Comparison of ENCODE assay signal across 7 cellular contexts in the genomic region with DNA sequence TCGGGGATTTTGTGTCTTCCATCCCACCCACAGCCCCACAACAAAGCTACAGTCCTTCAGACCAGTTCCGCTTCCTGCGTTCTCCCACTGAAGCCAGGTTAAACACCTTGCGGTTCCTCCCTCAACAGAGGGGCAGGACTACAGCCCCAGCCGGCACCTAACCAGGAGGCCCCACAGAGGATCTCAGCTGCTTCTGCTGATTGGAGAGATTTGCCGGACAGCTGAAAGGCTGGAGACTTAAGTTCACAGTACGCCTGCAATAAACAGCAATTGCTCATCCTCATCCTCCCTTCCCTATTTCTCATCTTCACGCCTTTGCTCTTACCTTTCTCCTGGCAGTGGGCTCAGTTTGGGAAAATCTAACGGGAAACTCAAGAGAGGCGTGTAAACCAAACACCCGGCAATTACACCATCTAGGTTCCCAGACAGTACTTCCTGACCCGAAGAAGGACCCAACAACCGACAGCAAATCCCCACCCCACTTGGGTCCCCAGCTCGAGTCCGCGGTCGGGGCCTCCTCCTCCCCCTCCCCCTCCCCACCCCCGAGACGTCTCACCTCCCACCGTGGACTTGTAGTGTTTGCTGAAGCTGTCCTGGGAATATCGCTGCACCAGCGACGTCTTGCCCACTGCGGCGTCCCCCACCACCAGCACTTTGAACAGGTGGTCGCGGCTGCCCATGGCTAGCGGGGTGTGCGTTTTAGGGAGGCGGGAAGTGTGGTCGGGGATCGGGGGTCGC. TPM values are rescaled to one million over a fixed set of nuclear protein-coding genes. Genes with fewer than 3 reads are reported as not detected.
DNase-seq lines count a peak whose midpoint lies in the region; ATAC-seq, FAIRE-seq and TF ChIP-seq lines count a peak whose summit lies in the region.

No MANE protein-coding gene starts in this region.

- TF ChIP-seq POLR2A in GM19099 (IDR thresholded peaks at IDR 0.05; ENCODE audit: extremely low read depth, insufficient read length, low read depth), result peak; percentile 37

- DNase-seq in LHCN-M2 (ENCODE audit: low read depth) (peak; percentile 14), fibroblast of mammary gland (ENCODE audit: low read depth) (no peak), urothelium cell line (ENCODE audit: low spot score) (peak; percentile 36)
- peak; percentile 46 for DNase-seq in activated T-cell treated with anti-CD3 and anti-CD28 coated beads, Interleukin-2, amount 50 U/mL, for 1 hour

- no peaks in the 10 kb centered on the region for H3K27me3 ChIP-seq in neutrophil

- peak overlapping the region; percentile 73 for H3K27ac ChIP-seq in neutrophil

- no peak for FAIRE-seq in urothelium cell line (lab: Jason Lieb, UNC)

- peaks cover 13% of the 10 kb centered on the region for H3K36me3 ChIP-seq in neutrophil

- no peaks in the 10 kb centered on the region for H3K9me3 ChIP-seq in neutrophil

- TF ChIP-seq CTCF in fibroblast of mammary gland (conservative IDR thresholded peaks at IDR 0.05; ENCODE audit: control insufficient read depth, insufficient read depth, low read depth, low read length), result no peak
- TF ChIP-seq CTCF in neutrophil (IDR thresholded peaks at IDR 0.05), result no peak

- peaks cover 28 to 31% of the 10 kb centered on the region in 2 experiments for H3K4me1 ChIP-seq in neutrophil (ENCODE audit: control insufficient read depth in 1 of 2, insufficient read depth in 1 of 2, low read depth in 1 of 2, low read length in 1 of 2)

- peak overlapping the region; percentile 95 for H3K4me3 ChIP-seq in fibroblast of mammary gland (ENCODE audit: control insufficient read depth, low read depth, low read length)
- peak overlapping the region; percentile 82 to 90 for H3K4me3 ChIP-seq in neutrophil (ENCODE audit: low read depth in 1 of 2, low read length in 1 of 2)

- no peak for ATAC-seq in HG03196 (IDR thresholded peaks at IDR 0.05; ENCODE audit: unreplicated experiment)

RNA-seq across cellular contexts. Expression of gene RAB29, which starts 0.8 kb away (rescaled TPM):
- 24.9 and 29.3 TPM in 2 replicates for total RNA-seq in LHCN-M2 (2014; rRNA removed)
- polyA plus RNA-seq in LHCN-M2 (2012), result 19.8 TPM

RNA-seq across cellular contexts. Expression of gene NUCKS1, which starts 24.5 kb away (rescaled TPM):
- total RNA-seq in LHCN-M2 (2014; rRNA removed), result 154 and 175 TPM in 2 replicates
- 68.3 TPM for polyA plus RNA-seq in LHCN-M2 (2012)

RNA-seq across cellular contexts. Expression of gene SLC41A1, which starts 38.6 kb away (rescaled TPM):
- 21.5 and 24.7 TPM in 2 replicates for total RNA-seq in LHCN-M2 (2014; rRNA removed)
- polyA plus RNA-seq in LHCN-M2 (2012), result 19.6 TPM
